Comparison of ENCODE assay signal across 16 cellular contexts in genomic region chrX:123975180-123975579, GRCh38. TPM values are rescaled to one million over a fixed set of nuclear protein-coding genes. Genes with fewer than 3 reads are reported as not detected.
A peak's percentile ranks its signal among the peaks of the same experiment; 100 is the strongest.
DNase-seq lines count a peak whose midpoint lies in the region; ATAC-seq and TF ChIP-seq lines count a peak whose summit lies in the region.
"Had no signal": no experiment of that assay in that cellular context is flagged by ENCODE, and none has a peak within 500 bp of the region (broad histone marks: within the 10 kb centered on the region; RNA-seq: fewer than 3 reads in every experiment).

No MANE protein-coding gene starts in this region.

- no peak for TF ChIP-seq POLR2A in transverse colon (IDR thresholded peaks at IDR 0.05)

- 0 out of 22 replicates have a peak overlapping the region, but pooled peaks of 1 of the 11 experiments have one; percentile 8 for H3K9ac ChIP-seq in BLaER1 treated with 17β-estradiol and CSF1 and Interleukin-3, amounts not matched to agents 10 nM and 100 nM

- peaks cover 83% of the 10 kb centered on the region for H3K79me2 ChIP-seq in osteoblast (ENCODE audit: insufficient read depth, low read length)

- no peak overlapping the region for H2AFZ ChIP-seq in osteoblast (ENCODE audit: low read length)

- H3K27me3 ChIP-seq in BLaER1 treated with 17β-estradiol and CSF1 and Interleukin-3, amounts not matched to agents 10 nM and 100 nM = peaks cover 0 to 19% (median 3%) of the 10 kb centered on the region in 11 experiments; a peak in 8 of 22 replicates
- H3K27me3 ChIP-seq in osteoblast (ENCODE audit: insufficient read depth, low read length) = no peaks in the 10 kb centered on the region
- no peaks in the 10 kb centered on the region for H3K27me3 ChIP-seq in transverse colon
- H3K27me3 ChIP-seq: upper lobe of right lung had no signal

- 87% methylated on average over 6 of the region's 6 CpGs; no CpG with 5 or more reads in 1 of the 2 donors for WGBS in transverse colon (ENCODE audit: low coverage in 1 of 2), 2 donors

- peak overlapping the region in 2 of 11 experiments; percentile 15 to 49; a peak in 4 of 22 replicates for H3K27ac ChIP-seq in BLaER1 treated with 17β-estradiol and CSF1 and Interleukin-3, amounts not matched to agents 10 nM and 100 nM
- H3K27ac ChIP-seq in osteoblast (ENCODE audit: low read depth, low read length) (no peak overlapping the region), transverse colon (peak overlapping the region in 2 of 4 donors; percentile 17 to 32)
- H3K27ac ChIP-seq: upper lobe of right lung had no signal

- ATAC-seq in GM19455 (IDR thresholded peaks at IDR 0.05; ENCODE audit: unreplicated experiment) = no peak
- ATAC-seq: upper lobe of right lung had no signal

- DNase-seq in NCI-H226 (peak; percentile 68), osteoblast (ENCODE audit: insufficient read length, low spot score, missing footprints) (peak; percentile 29), nucleus accumbens (lab: John Stamatoyannopoulos, UW) (no peak), HFFc6 (no peak), transverse colon (no peak)
- DNase-seq: DMS79 treated with DMSO at 0.1 percent for 48 hours; KG1; NCI-H2029; SHP77; stimulated activated CD4-positive, alpha-beta T cell treated with anti-CD3 and anti-CD28 coated beads, Interleukin-1b, Interleukin-23, amount 100 ng/mL, for 48 hours; stimulated activated CD8-positive, alpha-beta memory T cell treated with anti-CD3 and anti-CD28 coated beads, Interleukin-4, amount 100 ng/mL, for 48 hours; upper lobe of right lung had no signal

- H3K27me3 Mint-ChIP-seq in dendritic cell treated with granulocyte-macrophage colony-stimulating factor and Interleukin-4, amounts not matched to agents 40 ng/mL and 50 ng/mL, for 4 days = no peaks in the 10 kb centered on the region
- H3K27me3 Mint-ChIP-seq in HFFc6 (ENCODE audit: insufficient read depth) = no peaks in the 10 kb centered on the region
- H3K27me3 Mint-ChIP-seq: activated naive CD8-positive, alpha-beta T cell had no signal

- peaks cover 40% of the 10 kb centered on the region for H3K4me1 Mint-ChIP-seq in dendritic cell treated with granulocyte-macrophage colony-stimulating factor and Interleukin-4, amounts not matched to agents 40 ng/mL and 50 ng/mL, for 4 days (ENCODE audit: low read depth)
- H3K4me1 Mint-ChIP-seq in HFFc6 (ENCODE audit: low read depth) = peaks cover 40% of the 10 kb centered on the region

- no peak for TF ChIP-seq CTCF in osteoblast (IDR thresholded peaks at IDR 0.05; ENCODE audit: extremely low read depth, low read depth, low read length)
- TF ChIP-seq CTCF in HFFc6 (IDR thresholded peaks at IDR 0.05) = no peak
- no peak for TF ChIP-seq CTCF in transverse colon (IDR thresholded peaks at IDR 0.05)

- no peaks in the 10 kb centered on the region for H3K36me3 Mint-ChIP-seq in dendritic cell treated with granulocyte-macrophage colony-stimulating factor and Interleukin-4, amounts not matched to agents 40 ng/mL and 50 ng/mL, for 4 days (ENCODE audit: low read depth)
- no peaks in the 10 kb centered on the region for H3K36me3 Mint-ChIP-seq in HFFc6 (ENCODE audit: low read depth)
- H3K36me3 Mint-ChIP-seq: activated naive CD8-positive, alpha-beta T cell had no signal

- no peak overlapping the region for H3K4me3 ChIP-seq in BLaER1 treated with 17β-estradiol and CSF1 and Interleukin-3, amounts not matched to agents 10 nM and 100 nM
- no peak overlapping the region for H3K4me3 ChIP-seq in osteoblast (ENCODE audit: insufficient read depth, low read length)
- no peak overlapping the region for H3K4me3 ChIP-seq in transverse colon
- H3K4me3 ChIP-seq: upper lobe of right lung had no signal

- H4K20me1 ChIP-seq in BLaER1 treated with 17β-estradiol and CSF1 and Interleukin-3, amounts not matched to agents 10 nM and 100 nM = peaks cover 90 to 100% (median 100%) of the 10 kb centered on the region in 11 experiments
- peaks cover 8% of the 10 kb centered on the region for H4K20me1 ChIP-seq in osteoblast (ENCODE audit: insufficient read depth, low read length)

- peak overlapping the region; percentile 20 for H3K4me3 Mint-ChIP-seq in dendritic cell treated with granulocyte-macrophage colony-stimulating factor and Interleukin-4, amounts not matched to agents 40 ng/mL and 50 ng/mL, for 4 days
- no peak overlapping the region for H3K4me3 Mint-ChIP-seq in HFFc6
- H3K4me3 Mint-ChIP-seq: activated naive CD8-positive, alpha-beta T cell had no signal

- H3K4me1 ChIP-seq in BLaER1 treated with 17β-estradiol and CSF1 and Interleukin-3, amounts not matched to agents 10 nM and 100 nM = peaks cover 13 to 86% (median 38%) of the 10 kb centered on the region in 10 experiments; a peak in 18 of 20 replicates
- H3K4me1 ChIP-seq in osteoblast (ENCODE audit: insufficient read depth, low read length) = peaks cover 3% of the 10 kb centered on the region
- peaks cover 0 to 39% (median 3%) of the 10 kb centered on the region in 4 donors for H3K4me1 ChIP-seq in transverse colon

- peak overlapping the region in 6 of 11 experiments; percentile 9 to 49 (median 32); a peak in 10 of 22 replicates for H3K4me2 ChIP-seq in BLaER1 treated with 17β-estradiol and CSF1 and Interleukin-3, amounts not matched to agents 10 nM and 100 nM
- no peak overlapping the region for H3K4me2 ChIP-seq in osteoblast (ENCODE audit: insufficient read depth, low read length)

- H3K9me3 Mint-ChIP-seq in dendritic cell treated with granulocyte-macrophage colony-stimulating factor and Interleukin-4, amounts not matched to agents 40 ng/mL and 50 ng/mL, for 4 days = no peaks in the 10 kb centered on the region
- H3K9me3 Mint-ChIP-seq in HFFc6 = no peaks in the 10 kb centered on the region

- TF ChIP-seq EP300 in transverse colon (IDR thresholded peaks at IDR 0.05; ENCODE audit: low read depth) = no peak

- no peaks in the 10 kb centered on the region for H3K36me3 ChIP-seq in BLaER1 treated with 17β-estradiol and CSF1 and Interleukin-3, amounts not matched to agents 10 nM and 100 nM
- H3K36me3 ChIP-seq in osteoblast (ENCODE audit: insufficient read depth, low read length) = no peaks in the 10 kb centered on the region
- no peaks in the 10 kb centered on the region for H3K36me3 ChIP-seq in transverse colon
- H3K36me3 ChIP-seq: upper lobe of right lung had no signal

- intact Hi-C loops in dendritic cell treated with granulocyte-macrophage colony-stimulating factor and Interleukin-4, amounts not matched to agents 40 ng/mL and 50 ng/mL, for 4 days (cut with micrococcal nuclease) = loop anchor here (5.0 kb wide), 1 partner anchor 42 kb away; no protein-coding TSS in a partner anchor
- intact Hi-C loops in transverse colon (cut with DNase I; ENCODE audit: low total_unique reads) = no loop called here

- H3K9me3 ChIP-seq in BLaER1 treated with 17β-estradiol and CSF1 and Interleukin-3, amounts not matched to agents 10 nM and 100 nM (replicated peaks in 1 of 11) = no peaks in the 10 kb centered on the region
- no peaks in the 10 kb centered on the region for H3K9me3 ChIP-seq in osteoblast (ENCODE audit: low read depth, low read length)
- no peaks in the 10 kb centered on the region for H3K9me3 ChIP-seq in transverse colon
- H3K9me3 ChIP-seq: upper lobe of right lung had no signal

- in situ Hi-C loops in transverse colon (cut with MboI; ENCODE audit: low pct_ligation_motif_present in 1 of 4, low pct_unique_long_range_greater_than_20kb in 1 of 4, low sequenced_read_pairs in 3 of 4) = no loop called here

- H3K27ac Mint-ChIP-seq in dendritic cell treated with granulocyte-macrophage colony-stimulating factor and Interleukin-4, amounts not matched to agents 40 ng/mL and 50 ng/mL, for 4 days = no peak overlapping the region
- no peak overlapping the region; the same call in 1 of the 2 replicates for H3K27ac Mint-ChIP-seq in HFFc6
- H3K27ac Mint-ChIP-seq: activated naive CD8-positive, alpha-beta T cell had no signal

RNA-seq across cellular contexts. Expression of gene STAG2, which starts 13.7 kb away (rescaled TPM):
- total RNA-seq in osteoblast = 84.3 and 91.2 TPM in 2 replicates
- 10 to 100 TPM; 38.8 to 48.6 (median 46.3) TPM for total RNA-seq in HFFc6 (2021; fragmentation: NEBNext Ultra II Directional; extraction: Animal tissue kit (Norgen Biotek cat#: 25700))
- total RNA-seq in transverse colon = 100 to 1,000 TPM in 1 of 4 donors, 10 to 100 TPM in 3; 20.7 to 103 (median 79.5) TPM

Comparison
In these comparisons a context has a peak if more than half of its experiments do, and no peak if none do; other contexts are left out.
1. DNase-seq: peak in NCI-H226 (single experiment) and osteoblast (single experiment); none in nucleus accumbens (0 of 56), HFFc6 (single experiment) and transverse colon (single experiment).